ENCODE assay signal across 1 cellular context in the genomic region with DNA sequence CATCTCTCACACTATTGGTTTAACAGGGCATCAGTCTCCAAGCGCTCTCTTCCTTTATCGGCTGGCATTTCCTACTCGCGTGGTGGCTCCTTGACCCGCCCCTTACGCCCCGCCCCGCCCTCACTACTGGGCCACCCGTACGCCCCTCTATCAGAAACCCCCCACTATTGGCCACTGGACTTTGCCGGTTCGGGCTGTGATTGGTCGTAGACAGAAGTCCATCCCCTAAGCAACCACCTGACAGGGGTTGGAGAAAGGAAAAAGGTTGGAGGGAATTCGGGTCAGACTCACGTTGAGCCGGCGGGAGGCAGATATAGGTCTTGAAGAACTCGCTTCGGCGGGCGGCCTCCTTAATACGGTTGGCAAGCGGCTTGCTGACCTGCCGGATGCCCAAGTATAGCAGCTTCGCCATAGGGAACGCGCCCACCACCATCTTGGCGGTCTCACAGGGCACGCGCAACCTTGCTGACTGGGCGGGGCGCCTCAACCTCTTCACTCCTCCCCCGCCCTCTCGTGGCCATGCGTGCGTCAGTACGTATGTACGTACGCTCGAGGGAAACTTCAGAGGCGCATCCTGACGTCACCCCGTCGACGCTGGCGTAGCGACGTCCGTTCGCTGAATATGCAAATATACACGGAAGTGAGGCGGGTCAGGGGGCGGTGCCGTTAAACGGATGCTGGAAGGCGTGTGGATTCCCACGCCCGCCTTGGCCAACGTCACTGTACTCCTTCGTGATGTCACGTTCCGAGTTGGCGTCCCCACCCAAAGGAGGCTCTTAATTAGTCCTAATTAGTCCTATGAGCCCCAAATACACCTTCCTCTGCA.
TF ChIP-seq lines count a peak whose summit lies in the region.

Gene OPA3 (minus strand): TSS at position 471 of the 826 bp plus-strand sequence. CDS start 38 bp downstream, at position 433.

TF ChIP-seq in HepG2, 621 proteins besides CTCF, POLR2A, EP300 and RAD21 (continued from another document and continues in another):
- TF ChIP-seq TIGD3 (CRISPR knock-in tag; IDR thresholded peaks at IDR 0.05; ENCODE audit: borderline replicate concordance) (no peak), ZNF761 (CRISPR knock-in tag; conservative IDR thresholded peaks at IDR 0.05) (no peak), ZNF605 (CRISPR knock-in tag; IDR thresholded peaks at IDR 0.05) (peak; percentile 95), TCF7L2 (IDR thresholded peaks at IDR 0.05; ENCODE audit: low read depth, low read length) (no peak), DMAP1 (CRISPR knock-in tag; IDR thresholded peaks at IDR 0.05) (peak; percentile 51; the same call in 1 of the 2 replicates), ZNF691 (CRISPR knock-in tag; IDR thresholded peaks at IDR 0.05; ENCODE audit: borderline replicate concordance, low read depth) (no peak), ZMYM2 (CRISPR knock-in tag; IDR thresholded peaks at IDR 0.05) (0 out of 2 replicates have a peak, but pooled peaks have one; percentile 52), KIAA2018 (CRISPR knock-in tag; IDR thresholded peaks at IDR 0.05; ENCODE audit: borderline replicate concordance) (no peak), MBD4 (IDR thresholded peaks at IDR 0.05; ENCODE audit: borderline replicate concordance, low read length) (no peak), ZNF687 (CRISPR knock-in tag; IDR thresholded peaks at IDR 0.05) (peak; percentile 92), ZSCAN31 (CRISPR knock-in tag; IDR thresholded peaks at IDR 0.05; ENCODE audit: low read depth) (no peak), RBM22 (optimal IDR thresholded peaks at IDR 0.05; ENCODE audit: low read length) (no peak), CENPX (CRISPR knock-in tag; IDR thresholded peaks at IDR 0.05) (no peak), DZIP1 (CRISPR knock-in tag; IDR thresholded peaks at IDR 0.05) (peak; percentile 68; the same call in 1 of the 2 replicates), POLR2AphosphoS5 (IDR thresholded peaks at IDR 0.05; ENCODE audit: low read depth, low read length) (peak; percentile 51), ZBTB7B (CRISPR knock-in tag; IDR thresholded peaks at IDR 0.05) (0 out of 2 replicates have a peak, but pooled peaks have one; percentile 22), STAT5B (CRISPR knock-in tag; IDR thresholded peaks at IDR 0.05) (no peak), ZSCAN22 (CRISPR knock-in tag; IDR thresholded peaks at IDR 0.05) (no peak), ZNF563 (CRISPR knock-in tag; IDR thresholded peaks at IDR 0.05) (peak; percentile 65; the same call in 1 of the 2 replicates), ZFX (CRISPR knock-in tag; IDR thresholded peaks at IDR 0.05; ENCODE audit: low read depth) (0 out of 2 replicates have a peak, but pooled peaks have one; percentile 8), ZNF512 (CRISPR knock-in tag; IDR thresholded peaks at IDR 0.05) (no peak)
- TF ChIP-seq, protein P1, sequence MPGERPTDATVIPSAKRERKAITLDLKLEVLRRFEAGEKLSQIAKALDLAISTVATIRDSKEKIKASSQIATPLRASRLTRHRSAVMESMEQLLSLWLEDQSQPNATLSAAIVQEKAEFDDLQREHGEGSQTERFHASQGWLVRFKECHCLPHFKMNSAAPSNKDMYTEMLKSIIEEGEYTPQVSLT (CRISPR knock-in tag; IDR thresholded peaks at IDR 0.05; ENCODE audit: borderline replicate concordance, low read depth) = no peak
- TF ChIP-seq, protein P2, sequence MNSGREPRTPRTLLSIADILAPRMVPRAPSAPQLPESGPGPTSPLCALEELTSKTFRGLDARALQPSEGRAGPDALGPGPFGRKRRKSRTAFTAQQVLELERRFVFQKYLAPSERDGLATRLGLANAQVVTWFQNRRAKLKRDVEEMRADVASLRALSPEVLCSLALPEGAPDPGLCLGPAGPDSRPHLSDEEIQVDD (CRISPR knock-in tag; IDR thresholded peaks at IDR 0.05; ENCODE audit: borderline replicate concordance) = no peak
- TF ChIP-seq, protein P3, sequence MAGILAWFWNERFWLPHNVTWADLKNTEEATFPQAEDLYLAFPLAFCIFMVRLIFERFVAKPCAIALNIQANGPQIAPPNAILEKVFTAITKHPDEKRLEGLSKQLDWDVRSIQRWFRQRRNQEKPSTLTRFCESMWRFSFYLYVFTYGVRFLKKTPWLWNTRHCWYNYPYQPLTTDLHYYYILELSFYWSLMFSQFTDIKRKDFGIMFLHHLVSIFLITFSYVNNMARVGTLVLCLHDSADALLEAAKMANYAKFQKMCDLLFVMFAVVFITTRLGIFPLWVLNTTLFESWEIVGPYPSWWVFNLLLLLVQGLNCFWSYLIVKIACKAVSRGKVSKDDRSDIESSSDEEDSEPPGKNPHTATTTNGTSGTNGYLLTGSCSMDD (CRISPR knock-in tag; IDR thresholded peaks at IDR 0.05) = no peak
- TF ChIP-seq, protein P4, sequence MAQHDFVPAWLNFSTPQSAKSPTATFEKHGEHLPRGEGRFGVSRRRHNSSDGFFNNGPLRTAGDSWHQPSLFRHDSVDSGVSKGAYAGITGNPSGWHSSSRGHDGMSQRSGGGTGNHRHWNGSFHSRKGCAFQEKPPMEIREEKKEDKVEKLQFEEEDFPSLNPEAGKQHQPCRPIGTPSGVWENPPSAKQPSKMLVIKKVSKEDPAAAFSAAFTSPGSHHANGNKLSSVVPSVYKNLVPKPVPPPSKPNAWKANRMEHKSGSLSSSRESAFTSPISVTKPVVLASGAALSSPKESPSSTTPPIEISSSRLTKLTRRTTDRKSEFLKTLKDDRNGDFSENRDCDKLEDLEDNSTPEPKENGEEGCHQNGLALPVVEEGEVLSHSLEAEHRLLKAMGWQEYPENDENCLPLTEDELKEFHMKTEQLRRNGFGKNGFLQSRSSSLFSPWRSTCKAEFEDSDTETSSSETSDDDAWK (CRISPR knock-in tag; IDR thresholded peaks at IDR 0.05) = no peak
